8 cellular contexts compared by ENCODE assay signal in genomic region chr22:36364255-36365019, GRCh38. TPM values are rescaled to one million over a fixed set of nuclear protein-coding genes. Genes with fewer than 3 reads are reported as not detected.
DNase-seq lines count a peak whose midpoint lies in the region; ATAC-seq and TF ChIP-seq lines count a peak whose summit lies in the region.

No MANE protein-coding gene starts in this region.

- H3K4me1 ChIP-seq in colonic mucosa = peaks cover 78% of the 10 kb centered on the region

- H3K4me3 ChIP-seq in colonic mucosa (no peak overlapping the region), foreskin fibroblast (ENCODE audit: low read depth in 1 of 2, low read length in 2 of 2) (no peak overlapping the region)

- peaks cover 100% of the 10 kb centered on the region for H3K4me1 Mint-ChIP-seq in stimulated activated naive CD8-positive, alpha-beta T cell treated with anti-CD3 and anti-CD28 coated beads, Interleukin-15, Interleukin-2, amounts not matched to agents 100 ng/mL and 50 ng/mL, for 24 hours (ENCODE audit: low read depth)
- peaks cover 89 to 92% of the 10 kb centered on the region in 2 donors for H3K4me1 Mint-ChIP-seq in natural killer cell

- no peaks in the 10 kb centered on the region for H3K36me3 ChIP-seq in colonic mucosa

- H3K27me3 Mint-ChIP-seq in stimulated activated naive CD8-positive, alpha-beta T cell treated with anti-CD3 and anti-CD28 coated beads, Interleukin-15, Interleukin-2, amounts not matched to agents 100 ng/mL and 50 ng/mL, for 24 hours = no peaks in the 10 kb centered on the region
- no peaks in the 10 kb centered on the region for H3K27me3 Mint-ChIP-seq in natural killer cell (ENCODE audit: low read depth in 2 of 2)

- no peak for ATAC-seq in stimulated activated naive CD8-positive, alpha-beta T cell treated with anti-CD3 and anti-CD28 coated beads, Interleukin-15, Interleukin-2, amounts not matched to agents 100 U/mL and 50 U/mL, for 24 hours
- ATAC-seq in natural killer cell (peak in 1 of 3 donors; percentile 2), GM19328 (IDR thresholded peaks at IDR 0.05; ENCODE audit: unreplicated experiment) (no peak)

- peak overlapping the region; percentile 33 to 49 for H3K9ac ChIP-seq in colonic mucosa (ENCODE audit: low read depth in 2 of 2, low read length in 2 of 2)

- no peaks in the 10 kb centered on the region for H3K9me3 Mint-ChIP-seq in stimulated activated naive CD8-positive, alpha-beta T cell treated with anti-CD3 and anti-CD28 coated beads, Interleukin-15, Interleukin-2, amounts not matched to agents 100 ng/mL and 50 ng/mL, for 24 hours
- no peaks in the 10 kb centered on the region for H3K9me3 Mint-ChIP-seq in natural killer cell

- peak overlapping the region; percentile 96 for H3K27ac Mint-ChIP-seq in stimulated activated naive CD8-positive, alpha-beta T cell treated with anti-CD3 and anti-CD28 coated beads, Interleukin-15, Interleukin-2, amounts not matched to agents 100 ng/mL and 50 ng/mL, for 24 hours
- peak overlapping the region; percentile 90 to 96 for H3K27ac Mint-ChIP-seq in natural killer cell

- no peak for DNase-seq in stimulated activated naive CD8-positive, alpha-beta T cell treated with anti-CD3 and anti-CD28 coated beads, Interleukin-15, Interleukin-2, amounts not matched to agents 100 U/mL and 50 U/mL, for 24 hours
- DNase-seq in colonic mucosa (no peak), natural killer cell (no peak), NCI-H82 treated with DMSO at 0.1 percent for 48 hours (lab: John Stamatoyannopoulos, UW; ENCODE audit: unreplicated experiment) (no peak), foreskin fibroblast (no peak)
- no peak for DNase-seq in stimulated activated CD4-positive, alpha-beta T cell treated with anti-CD3 and anti-CD28 coated beads, Interleukin-2, amount 100 ng/mL, for 24 hours

- H3K36me3 Mint-ChIP-seq in stimulated activated naive CD8-positive, alpha-beta T cell treated with anti-CD3 and anti-CD28 coated beads, Interleukin-15, Interleukin-2, amounts not matched to agents 100 ng/mL and 50 ng/mL, for 24 hours (ENCODE audit: low read depth) = peaks cover 59% of the 10 kb centered on the region
- H3K36me3 Mint-ChIP-seq in natural killer cell = no peaks in the 10 kb centered on the region

- no peak for TF ChIP-seq CTCF in colonic mucosa (IDR thresholded peaks at IDR 0.05)
- no peak for TF ChIP-seq CTCF in natural killer cell (IDR thresholded peaks at IDR 0.05)
- no peak for TF ChIP-seq CTCF in foreskin fibroblast (IDR thresholded peaks at IDR 0.05; ENCODE audit: low read depth, low read length)

- H3K9me3 ChIP-seq in colonic mucosa = no peaks in the 10 kb centered on the region

- peak overlapping the region; percentile 93 for H3K27ac ChIP-seq in colonic mucosa

- H3K4me3 Mint-ChIP-seq in stimulated activated naive CD8-positive, alpha-beta T cell treated with anti-CD3 and anti-CD28 coated beads, Interleukin-15, Interleukin-2, amounts not matched to agents 100 ng/mL and 50 ng/mL, for 24 hours = peak overlapping the region; percentile 60
- peak overlapping the region; percentile 77 for H3K4me3 Mint-ChIP-seq in natural killer cell

- H3K27me3 ChIP-seq in colonic mucosa = no peaks in the 10 kb centered on the region

- intact Hi-C loops in colonic mucosa (cut with DNase I) = no loop called here
- intact Hi-C loops in natural killer cell (cut with micrococcal nuclease) = loop anchor here (1.0 to 5.0 kb wide), 4 partner anchors 13 to 88 kb away; no protein-coding TSS in a partner anchor

RNA-seq across cellular contexts. Expression of gene MYH9, which starts 23.3 kb away (rescaled TPM):
- total RNA-seq in colonic mucosa (100 to 1,000 TPM; 711 to 719 TPM), natural killer cell (1,000 to 10,000 TPM in 1 of 3 donors, 100 to 1,000 TPM in 2; 803 to 1,038 (median 808) TPM)
